ENCODE assay signal across 10 cellular contexts in genomic region chr3:181103605-181104004, GRCh38.
DNase-seq lines count a peak whose midpoint lies in the region; ATAC-seq and TF ChIP-seq lines count a peak whose summit lies in the region.
"Had no signal": no experiment of that assay in that cellular context is flagged by ENCODE, and none has a peak within 500 bp of the region (broad histone marks: within the 10 kb centered on the region; RNA-seq: fewer than 3 reads in every experiment).

No MANE protein-coding gene starts in this region.

- H3K27me3 ChIP-seq in breast epithelium (no peaks in the 10 kb centered on the region), left ventricle myocardium inferior (ENCODE audit: low read depth) (no peaks in the 10 kb centered on the region)

- no peaks in the 10 kb centered on the region for H3K36me3 Mint-ChIP-seq in MCF 10A (ENCODE audit: insufficient read depth, unreplicated experiment)
- H3K36me3 Mint-ChIP-seq in activated naive CD8-positive, alpha-beta T cell treated with anti-CD3 and anti-CD28 coated beads, Interleukin-2, amount 10 ng/mL, durations not matched to agents 7 days and 5 days: no peaks in the 10 kb centered on the region

- no peak overlapping the region for H3K27ac ChIP-seq in breast epithelium
- H3K27ac ChIP-seq in left ventricle myocardium inferior (replicated peaks): no peak overlapping the region

- intact Hi-C loops in MCF 10A (cut with micrococcal nuclease): no loop called here
- intact Hi-C loops in breast epithelium (cut with DNase I; ENCODE audit: low total_unique reads): no loop called here
- intact Hi-C loops in left ventricle myocardium inferior (cut with micrococcal nuclease): no loop called here

- no peaks in the 10 kb centered on the region for H3K4me1 ChIP-seq in breast epithelium
- H3K4me1 ChIP-seq in left ventricle myocardium inferior: no peaks in the 10 kb centered on the region

- peak; percentile 52 for DNase-seq in MCF 10A (ENCODE audit: unreplicated experiment)
- DNase-seq in breast epithelium (ENCODE audit: low spot score in 2 of 2): no peak
- peak; percentile 90 for DNase-seq in NCI-H146 (lab: John Stamatoyannopoulos, UW)
- DNase-seq in activated naive CD8-positive, alpha-beta T cell treated with anti-CD3 and anti-CD28 coated beads, Interleukin-2, amount 10 ng/mL, durations not matched to agents 7 days and 5 days: no peak
- no peak for DNase-seq in CD1c-positive myeloid dendritic cell (ENCODE audit: extremely low spot score)
- DNase-seq in amniotic stem cell (lab: John Stamatoyannopoulos, UW): no peak
- no peak for DNase-seq in left ventricle myocardium inferior
- DNase-seq: activated naive CD4-positive, alpha-beta T cell; left colon had no signal

- CTCF ChIA-PET in MCF 10A (lab: Yijun Ruan, JAX): interaction anchor here (0.6 to 1.0 kb wide), 4 partner anchors 30 to 1166 kb away, joined by 3 to 4 read pairs (median 4); no protein-coding TSS in a partner anchor

- no TSS peak for BruUV-seq in MCF 10A (replicated peaks; lab: Mats Ljungman, UMichigan)

- H3K4me3 ChIP-seq in breast epithelium (no peak overlapping the region), left ventricle myocardium inferior (no peak overlapping the region)

- H3K9me3 Mint-ChIP-seq in MCF 10A (ENCODE audit: unreplicated experiment): peaks cover 9% of the 10 kb centered on the region
- peaks cover 4% of the 10 kb centered on the region for H3K9me3 Mint-ChIP-seq in activated naive CD8-positive, alpha-beta T cell treated with anti-CD3 and anti-CD28 coated beads, Interleukin-2, amount 10 ng/mL, durations not matched to agents 7 days and 5 days

- no peak overlapping the region for H3K4me3 Mint-ChIP-seq in MCF 10A (ENCODE audit: unreplicated experiment)
- H3K4me3 Mint-ChIP-seq in activated naive CD8-positive, alpha-beta T cell treated with anti-CD3 and anti-CD28 coated beads, Interleukin-2, amount 10 ng/mL, durations not matched to agents 7 days and 5 days: no peak overlapping the region

- no peaks in the 10 kb centered on the region for H3K4me1 Mint-ChIP-seq in MCF 10A (ENCODE audit: insufficient read depth, unreplicated experiment)
- H3K4me1 Mint-ChIP-seq in activated naive CD8-positive, alpha-beta T cell treated with anti-CD3 and anti-CD28 coated beads, Interleukin-2, amount 10 ng/mL, durations not matched to agents 7 days and 5 days: no peaks in the 10 kb centered on the region

- POLR2A ChIA-PET in MCF 10A (lab: Yijun Ruan, JAX): no interaction called here
- POLR2A ChIA-PET in activated naive CD8-positive, alpha-beta T cell treated with anti-CD3 and anti-CD28 coated beads, Interleukin-2, amount 10 ng/mL, durations not matched to agents 7 days and 5 days (lab: Charles Lee): no interaction called here

- H3K27me3 Mint-ChIP-seq in MCF 10A (ENCODE audit: insufficient read depth, unreplicated experiment): no peaks in the 10 kb centered on the region
- H3K27me3 Mint-ChIP-seq in activated naive CD8-positive, alpha-beta T cell treated with anti-CD3 and anti-CD28 coated beads, Interleukin-2, amount 10 ng/mL, durations not matched to agents 7 days and 5 days: no peaks in the 10 kb centered on the region

- ATAC-seq in activated naive CD8-positive, alpha-beta T cell treated with anti-CD3 and anti-CD28 coated beads, Interleukin-2, amount 10 ng/mL, durations not matched to agents 7 days and 5 days (ENCODE audit: low read depth): peak; percentile 58
- no peak for ATAC-seq in GM21526 (IDR thresholded peaks at IDR 0.05; ENCODE audit: low FRiP score, unreplicated experiment)
- ATAC-seq: left colon had no signal

- no peaks in the 10 kb centered on the region for H3K9me3 ChIP-seq in breast epithelium
- H3K9me3 ChIP-seq in left ventricle myocardium inferior (replicated peaks): peaks cover 11% of the 10 kb centered on the region

- TF ChIP-seq CTCF in MCF 10A (IDR thresholded peaks at IDR 0.05; ENCODE audit: unreplicated experiment) (peak; percentile 15), breast epithelium (IDR thresholded peaks at IDR 0.05) (no peak), left ventricle myocardium inferior (IDR thresholded peaks at IDR 0.05; ENCODE audit: borderline replicate concordance) (no peak)

- TF ChIP-seq POLR2A in breast epithelium (IDR thresholded peaks at IDR 0.05): no peak

- H3K36me3 ChIP-seq in breast epithelium (no peaks in the 10 kb centered on the region), left ventricle myocardium inferior (no peaks in the 10 kb centered on the region)

- no peak overlapping the region for H3K27ac Mint-ChIP-seq in MCF 10A (ENCODE audit: low read depth, unreplicated experiment)
- no peak overlapping the region for H3K27ac Mint-ChIP-seq in activated naive CD8-positive, alpha-beta T cell treated with anti-CD3 and anti-CD28 coated beads, Interleukin-2, amount 10 ng/mL, durations not matched to agents 7 days and 5 days

Comparison
In these comparisons a context has a peak if more than half of its experiments do, and no peak if none do; other contexts are left out.
1. DNase-seq: peak in MCF 10A (single experiment) and NCI-H146 (single experiment); none in breast epithelium (0 of 2), activated naive CD8-positive, alpha-beta T cell treated with anti-CD3 and anti-CD28 coated beads, Interleukin-2, amount 10 ng/mL, durations not matched to agents 7 days and 5 days (single experiment), CD1c-positive myeloid dendritic cell (single experiment), amniotic stem cell (single experiment) and left ventricle myocardium inferior (single experiment).